ENCODE assay signal across 14 cellular contexts in the genomic region with DNA sequence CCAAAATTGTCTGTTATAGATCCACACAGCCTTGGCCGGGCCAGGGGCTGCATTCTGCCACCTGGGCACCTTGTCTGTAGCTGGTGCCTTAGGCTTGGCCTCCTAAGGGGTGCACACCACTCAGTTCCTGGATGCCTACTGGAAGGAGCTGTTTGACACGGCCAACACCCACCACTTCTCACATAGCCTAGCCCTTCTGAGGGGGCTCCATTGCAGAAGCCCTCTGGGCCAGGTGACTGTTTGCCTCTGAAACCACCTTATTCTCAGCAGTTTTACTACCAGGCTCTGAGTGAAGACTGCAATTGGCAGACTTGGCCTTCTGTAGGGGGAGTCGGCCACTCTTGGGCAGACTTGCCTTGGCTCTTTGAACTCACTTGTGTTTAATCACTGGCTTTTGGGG. TPM values are rescaled to one million over a fixed set of nuclear protein-coding genes. Genes with fewer than 3 reads are reported as not detected.
DNase-seq lines count a peak whose midpoint lies in the region; ATAC-seq and TF ChIP-seq lines count a peak whose summit lies in the region.
"Had no signal": no experiment of that assay in that cellular context is flagged by ENCODE, and none has a peak within 500 bp of the region (broad histone marks: within the 10 kb centered on the region; RNA-seq: fewer than 3 reads in every experiment).

No MANE protein-coding gene starts in this region.

- TF ChIP-seq POLR2A in suprapubic skin (IDR thresholded peaks at IDR 0.05) (no peak), gastroesophageal sphincter (IDR thresholded peaks at IDR 0.05) (no peak)

- H3K27me3 ChIP-seq in Caco-2 (replicated peaks; ENCODE audit: control insufficient read depth, insufficient read depth, low read length) (no peaks in the 10 kb centered on the region), suprapubic skin (no peaks in the 10 kb centered on the region), gastroesophageal sphincter (no peaks in the 10 kb centered on the region)

- H3K27ac ChIP-seq in suprapubic skin (peak overlapping the region; percentile 10), gastroesophageal sphincter (no peak overlapping the region)

- H3K27me3 Mint-ChIP-seq in Caco-2 (ENCODE audit: insufficient read depth, unreplicated experiment) (no peaks in the 10 kb centered on the region), T-cell (no peaks in the 10 kb centered on the region), nephron progenitor cell (ENCODE audit: low read depth, poor library complexity) (no peaks in the 10 kb centered on the region)

- WGBS in suprapubic skin: 85% methylated on average over 2 of the region's 3 CpGs
- WGBS in gastroesophageal sphincter (ENCODE audit: low coverage in 1 of 2), 2 donors: no CpG with 5 or more reads among the region's 3 CpGs

- H3K4me3 ChIP-seq in Caco-2 (ENCODE audit: low read depth, low read length): no peak overlapping the region
- H3K4me3 ChIP-seq in suprapubic skin: no peak overlapping the region
- H3K4me3 ChIP-seq in gastroesophageal sphincter: no peak overlapping the region
- H3K4me3 ChIP-seq: GM23338 had no signal

- peaks cover 86% of the 10 kb centered on the region for H3K4me1 ChIP-seq in Caco-2
- H3K4me1 ChIP-seq in suprapubic skin: peaks cover 50% of the 10 kb centered on the region
- H3K4me1 ChIP-seq in gastroesophageal sphincter: peaks cover 0 to 17% (median 0%) of the 10 kb centered on the region in 3 donors

- H3K4me1 Mint-ChIP-seq in Caco-2 (ENCODE audit: low read depth, unreplicated experiment) (peaks cover 80% of the 10 kb centered on the region), T-cell (peaks cover 44 to 77% (median 49%) of the 10 kb centered on the region in 3 donors), nephron progenitor cell (peaks cover 63% of the 10 kb centered on the region)

- CTCF ChIA-PET in Caco-2 (lab: Charles Lee) (interaction anchor here (1.0 to 1.4 kb wide), 2 partner anchors 14 to 57 kb away, joined by 3 to 4 read pairs; no protein-coding TSS in a partner anchor), T-cell (lab: Charles Lee) (no interaction called here)

- H3K36me3 Mint-ChIP-seq in Caco-2 (ENCODE audit: insufficient read depth, unreplicated experiment) (peaks cover 48% of the 10 kb centered on the region), T-cell (peaks cover 11% of the 10 kb centered on the region), nephron progenitor cell (ENCODE audit: low read depth) (peaks cover 32% of the 10 kb centered on the region)
- H3K36me3 Mint-ChIP-seq: CD14-positive monocyte had no signal

- no peaks in the 10 kb centered on the region for H3K9me3 Mint-ChIP-seq in Caco-2 (ENCODE audit: unreplicated experiment)
- H3K9me3 Mint-ChIP-seq in T-cell: no peaks in the 10 kb centered on the region
- H3K9me3 Mint-ChIP-seq in nephron progenitor cell: no peaks in the 10 kb centered on the region
- H3K9me3 Mint-ChIP-seq: CD14-positive monocyte, GM23338, H9 had no signal

- 0 out of 2 replicates have a peak, but pooled peaks cover 2% of the 10 kb centered on the region for H3K36me3 ChIP-seq in Caco-2 (ENCODE audit: control insufficient read depth, insufficient read depth, low read length)
- H3K36me3 ChIP-seq in suprapubic skin: no peaks in the 10 kb centered on the region
- H3K36me3 ChIP-seq in gastroesophageal sphincter: no peaks in the 10 kb centered on the region

- ATAC-seq in T-cell (replicated peaks in 1 of 4) (no peak), gastroesophageal sphincter (no peak), GM21723 (IDR thresholded peaks at IDR 0.05; ENCODE audit: unreplicated experiment) (no peak)
- ATAC-seq: GM23338 had no signal

- intact Hi-C loops in Caco-2 (cut with micrococcal nuclease; ENCODE audit: unreplicated experiment) (no loop called here), cardiac septum (cut with DNase I) (loop anchor here (1.0 kb wide), 1 partner anchor 28 kb away; no protein-coding TSS in a partner anchor)

- H3K27ac Mint-ChIP-seq in Caco-2 (ENCODE audit: unreplicated experiment) (peak overlapping the region; percentile 55), T-cell (peak overlapping the region; percentile 60 to 72), nephron progenitor cell (peak overlapping the region; percentile 71)
- H3K27ac Mint-ChIP-seq: CD14-positive monocyte, GM23338, H9 had no signal

- H3K9me3 ChIP-seq in Caco-2: no peaks in the 10 kb centered on the region
- H3K9me3 ChIP-seq in suprapubic skin: no peaks in the 10 kb centered on the region
- H3K9me3 ChIP-seq in gastroesophageal sphincter: no peaks in the 10 kb centered on the region

- POLR2A ChIA-PET in Caco-2 (lab: Charles Lee): no interaction called here
- POLR2A ChIA-PET in T-cell (lab: Charles Lee): no interaction called here

- DNase-seq in Caco-2 (no peak), T-cell (no peak), nephron progenitor cell (no peak), suprapubic skin (ENCODE audit: low spot score in 2 of 2) (no peak), cardiac septum (ENCODE audit: low spot score) (no peak), G401 (ENCODE audit: low spot score) (no peak)
- DNase-seq: DMS79 treated with DMSO at 0.1 percent for 48 hours, EL, GDM1, H9 had no signal

- TF ChIP-seq CTCF in Caco-2 (IDR thresholded peaks at IDR 0.05; ENCODE audit: insufficient read depth in 1 of 2, low read depth in 1 of 2, low read length in 1 of 2, severe bottlenecking in 1 of 2, unreplicated experiment in 1 of 2): no peak
- no peak for TF ChIP-seq CTCF in nephron progenitor cell (IDR thresholded peaks at IDR 0.05)
- TF ChIP-seq CTCF in suprapubic skin (IDR thresholded peaks at IDR 0.05): no peak
- TF ChIP-seq CTCF in gastroesophageal sphincter (IDR thresholded peaks at IDR 0.05): no peak

- no TSS peak for BruUV-seq in Caco-2 (replicated peaks; lab: Mats Ljungman, UMichigan)

- H3K4me3 Mint-ChIP-seq in Caco-2 (ENCODE audit: unreplicated experiment): peak overlapping the region; percentile 30
- no peak overlapping the region for H3K4me3 Mint-ChIP-seq in T-cell
- no peak overlapping the region for H3K4me3 Mint-ChIP-seq in nephron progenitor cell
- H3K4me3 Mint-ChIP-seq: CD14-positive monocyte, GM23338, H9 had no signal

- in situ Hi-C loops in G401 (cut with HindIII; ENCODE audit: low sequenced_read_pairs): no loop called here

- TF ChIP-seq EP300 in suprapubic skin (IDR thresholded peaks at IDR 0.05): no peak
- TF ChIP-seq EP300 in gastroesophageal sphincter (IDR thresholded peaks at IDR 0.05): no peak

RNA-seq across cellular contexts. Expression of a gene that starts 39.5 kb away (rescaled TPM):
- total RNA-seq in Caco-2 (2022): 95.5 and 104 TPM in 2 replicates
- total RNA-seq in T-cell: 10 to 100 TPM; 47.2 to 93.9 (median 58.0) TPM
- 10 to 100 TPM; 49.9 to 70.6 (median 67.8) TPM for total RNA-seq in suprapubic skin
- 72.6 TPM for total RNA-seq in cardiac septum
- total RNA-seq in gastroesophageal sphincter: 10 to 100 TPM; 21.3 to 41.2 (median 31.6) TPM
- total RNA-seq in G401 (2014; rRNA removed; shearing (Covaris generic)): not detected in 2 replicates

Comparison
In these comparisons a context has a peak if more than half of its experiments do, and no peak if none do; other contexts are left out.
1. RNA of a gene that starts 39.5 kb away (total RNA-seq): 95.5 to 104 TPM in Caco-2, 72.6 TPM in cardiac septum (single experiment), 49.9 to 70.6 TPM in suprapubic skin, 47.2 to 93.9 TPM in T-cell and 21.3 to 41.2 TPM in gastroesophageal sphincter; not detected in G401; every median in the first group is over 10 times any median in the second.
2. Peak in every context shown above with its lines, with median percentiles within 50 percentile points of each other: H3K27ac Mint-ChIP-seq.